8 cellular contexts compared by ENCODE assay signal in genomic region chr14:49972840-49973239, GRCh38.
A peak's percentile ranks its signal among the peaks of the same experiment; 100 is the strongest.
DNase-seq lines count a peak whose midpoint lies in the region; ATAC-seq and TF ChIP-seq lines count a peak whose summit lies in the region.

No MANE protein-coding gene starts in this region.

- WGBS in smooth muscle cell (ENCODE audit: low lambda C conversion rate): 2% methylated on average over 4 of the region's 4 CpGs

- TF ChIP-seq CTCF in smooth muscle cell (IDR thresholded peaks at IDR 0.05; ENCODE audit: borderline replicate concordance, insufficient read depth, poor library complexity, severe bottlenecking): no peak

- H3K9ac ChIP-seq in smooth muscle cell (ENCODE audit: low read depth): peak overlapping the region; percentile 13

- H3K79me2 ChIP-seq in smooth muscle cell (ENCODE audit: low read depth): no peaks in the 10 kb centered on the region

- H3K4me2 ChIP-seq in smooth muscle cell: peak overlapping the region; percentile 63

- H3K27me3 ChIP-seq in smooth muscle cell (ENCODE audit: low read depth): no peaks in the 10 kb centered on the region

- no peak overlapping the region for H2AFZ ChIP-seq in smooth muscle cell (ENCODE audit: low read depth)

- no peak overlapping the region for H3K4me3 ChIP-seq in smooth muscle cell

- intact Hi-C loops in Right ventricle myocardium superior (cut with DNase I): no loop called here

- H3K27ac ChIP-seq in smooth muscle cell (ENCODE audit: low read depth) (peak overlapping the region; percentile 88), caudate nucleus (ENCODE audit: low read depth, low read length) (no peak overlapping the region)

- H3K36me3 ChIP-seq in smooth muscle cell (ENCODE audit: low read depth): no peaks in the 10 kb centered on the region

- DNase-seq in Daoy (ENCODE audit: low read depth): peak; percentile 92
- DNase-seq in NCI-H2029 (lab: John Stamatoyannopoulos, UW): peak; percentile 94
- peak; percentile 34 for DNase-seq in activated effector memory CD4-positive, alpha-beta T cell treated with Interleukin-2 at 50 U/mL for 16 hours
- no peak for DNase-seq in Right ventricle myocardium superior
- DNase-seq in smooth muscle cell (lab: John Stamatoyannopoulos, UW; ENCODE audit: unreplicated experiment): no peak
- no peak for DNase-seq in caudate nucleus (lab: John Stamatoyannopoulos, UW)
- DNase-seq in NCI-H526 treated with DMSO at 0.1 percent for 48 hours (lab: John Stamatoyannopoulos, UW): no peak

- H4K20me1 ChIP-seq in smooth muscle cell (ENCODE audit: low read depth): no peaks in the 10 kb centered on the region

- H3K9me3 ChIP-seq in smooth muscle cell (replicated peaks; ENCODE audit: low read depth): no peaks in the 10 kb centered on the region

- peaks cover 18% of the 10 kb centered on the region for H3K4me1 ChIP-seq in smooth muscle cell (ENCODE audit: low read depth)

- peak; percentile 56 for ATAC-seq in Right ventricle myocardium superior (ENCODE audit: poor library complexity)
- no peak for ATAC-seq in HG02885 (IDR thresholded peaks at IDR 0.05; ENCODE audit: poor library complexity, unreplicated experiment)

- peaks cover 17% of the 10 kb centered on the region for H3F3A ChIP-seq in smooth muscle cell (ENCODE audit: low read depth)

Comparison
In these comparisons a context has a peak if more than half of its experiments do, and no peak if none do; other contexts are left out.
1. DNase-seq: peak in Daoy (single experiment), NCI-H2029 (single experiment) and activated effector memory CD4-positive, alpha-beta T cell treated with Interleukin-2 at 50 U/mL for 16 hours (single experiment); none in Right ventricle myocardium superior (single experiment), smooth muscle cell (single experiment), caudate nucleus (0 of 61) and NCI-H526 treated with DMSO at 0.1 percent for 48 hours (single experiment).